In genomic region chr13:113582841-113583631, GRCh38 we compare ENCODE assay signal across 9 cellular contexts. TPM values are rescaled to one million over a fixed set of nuclear protein-coding genes. Genes with fewer than 3 reads are reported as not detected.
DNase-seq lines count a peak whose midpoint lies in the region; ATAC-seq and TF ChIP-seq lines count a peak whose summit lies in the region.
"Had no signal": no experiment of that assay in that cellular context is flagged by ENCODE, and none has a peak within 500 bp of the region (broad histone marks: within the 10 kb centered on the region; RNA-seq: fewer than 3 reads in every experiment).

No MANE protein-coding gene starts in this region.

- peak overlapping the region; percentile 83 for H2BK15ac ChIP-seq in neuronal stem cell (ENCODE audit: low read length)

- no peak overlapping the region for H4K91ac ChIP-seq in neuronal stem cell (ENCODE audit: low read depth, low read length, poor library complexity)

- H3K4me1 ChIP-seq in OCI-LY3 (ENCODE audit: low read length) = peaks cover 15% of the 10 kb centered on the region
- H3K4me1 ChIP-seq in endodermal cell (ENCODE audit: control insufficient read depth, insufficient read depth, low read length) = no peaks in the 10 kb centered on the region
- H3K4me1 ChIP-seq in neuronal stem cell (ENCODE audit: control insufficient read depth in 2 of 2, insufficient read depth in 1 of 2, low read depth in 1 of 2, low read length in 2 of 2) = peaks cover 9% of the 10 kb centered on the region in 2 donors

- peaks cover 9% of the 10 kb centered on the region for H3K4me1 Mint-ChIP-seq in endodermal cell

- peak overlapping the region; percentile 37 for H3K4me3 Mint-ChIP-seq in endodermal cell

- H2AK5ac ChIP-seq in neuronal stem cell (ENCODE audit: low read depth, low read length) = peak overlapping the region; percentile 77

- 94 to 96% methylated on average over 22 to 37 of the region's 38 CpGs for WGBS in endodermal cell (ENCODE audit: insufficient coverage in 1 of 2, insufficient read length in 1 of 2), 2 experiments
- no CpG with 5 or more reads among the region's 38 CpGs for WGBS in neuronal stem cell (ENCODE audit: extremely low coverage in 2 of 2, insufficient read length in 2 of 2, insufficient replicate concordance in 1 of 2), 2 donors

- H3K9ac ChIP-seq in OCI-LY3 (ENCODE audit: low read length) (no peak overlapping the region), endodermal cell (ENCODE audit: extremely low read depth, low read length, poor library complexity, severe bottlenecking) (no peak overlapping the region), neuronal stem cell (ENCODE audit: low read depth, low read length, poor library complexity) (no peak overlapping the region)

- peaks cover 16% of the 10 kb centered on the region for H3K36me3 Mint-ChIP-seq in endodermal cell (ENCODE audit: low read depth)

- peak overlapping the region; percentile 40 for H3K18ac ChIP-seq in neuronal stem cell (ENCODE audit: low read length)

- H3K27me3 Mint-ChIP-seq in endodermal cell (ENCODE audit: insufficient read depth) = no peaks in the 10 kb centered on the region

- H3K23ac ChIP-seq in neuronal stem cell (ENCODE audit: low read depth, low read length, poor library complexity) = no peak overlapping the region

- H3K79me2 ChIP-seq in OCI-LY3 (ENCODE audit: low read length) = peaks cover 39% of the 10 kb centered on the region

- CTCF ChIA-PET in GM10248 (lab: Yijun Ruan, JAX) = no interaction called here

- no peaks in the 10 kb centered on the region for H3K27me3 ChIP-seq in OCI-LY3 (ENCODE audit: low read depth, low read length)
- H3K27me3 ChIP-seq in endodermal cell (ENCODE audit: control insufficient read depth, insufficient read depth, low read length, poor library complexity, severe bottlenecking) = no peaks in the 10 kb centered on the region
- H3K27me3 ChIP-seq in neuronal stem cell (ENCODE audit: control insufficient read depth in 3 of 3, insufficient read depth in 3 of 3, low read depth in 1 of 3, low read length in 3 of 3) = no peaks in the 10 kb centered on the region

- peaks cover 18% of the 10 kb centered on the region for H3K36me3 ChIP-seq in OCI-LY3 (replicated peaks; ENCODE audit: low read depth, low read length)
- peaks cover 19% of the 10 kb centered on the region for H3K36me3 ChIP-seq in endodermal cell (ENCODE audit: control insufficient read depth, insufficient read depth, low read length)
- H3K36me3 ChIP-seq in neuronal stem cell (replicated peaks in 1 of 2; ENCODE audit: control insufficient read depth in 2 of 2, insufficient read depth in 2 of 2, low read length in 2 of 2) = peaks cover 10 to 24% of the 10 kb centered on the region in 2 donors

- H3K4ac ChIP-seq in neuronal stem cell (ENCODE audit: low read length) = no peak overlapping the region

- H3K4me3 ChIP-seq in OCI-LY3 (ENCODE audit: low read length) = peak overlapping the region; percentile 51; the same call in 1 of the 2 replicates
- no peak overlapping the region for H3K4me3 ChIP-seq in endodermal cell (ENCODE audit: low read length)
- peak overlapping the region in 1 of 2 donors; percentile 34 for H3K4me3 ChIP-seq in neuronal stem cell (ENCODE audit: low read length in 2 of 2)

- no peak overlapping the region for H3K27ac Mint-ChIP-seq in endodermal cell

- H4K20me1 ChIP-seq in OCI-LY3 (ENCODE audit: insufficient read depth, low read length) = peaks cover 22% of the 10 kb centered on the region

- POLR2A ChIA-PET in GM10248 (lab: Yijun Ruan, JAX) = no interaction called here

- H2BK5ac ChIP-seq in neuronal stem cell (ENCODE audit: low read length) = no peak overlapping the region

- no peak overlapping the region for H4K8ac ChIP-seq in neuronal stem cell (ENCODE audit: low read depth, low read length)

- no peak overlapping the region for H3K27ac ChIP-seq in OCI-LY3 (ENCODE audit: low read length)
- H3K27ac ChIP-seq in endodermal cell (ENCODE audit: low read depth, low read length) = no peak overlapping the region
- H3K27ac ChIP-seq in neuronal stem cell (replicated peaks; ENCODE audit: low read length) = no peak overlapping the region

- in situ Hi-C loops in GM13976 (cut with MboI; ENCODE audit: low sequenced_read_pairs, unreplicated experiment) = no loop called here

- no peak overlapping the region for H2BK120ac ChIP-seq in neuronal stem cell (ENCODE audit: low read depth, low read length)

- DNase-seq in GM13976 (ENCODE audit: low spot score) (peak; percentile 9), endodermal cell (peak; percentile 46), neuronal stem cell (ENCODE audit: low spot score) (no peak), GM10248 (ENCODE audit: extremely low spot score) (no peak), SIG-M5 treated with dmso at 0.1 percent for 504 hours (lab: John Stamatoyannopoulos, UW; ENCODE audit: unreplicated experiment) (no peak)
- no peak for DNase-seq in effector CD8-positive, alpha-beta T cell (lab: John Stamatoyannopoulos, UW)
- DNase-seq: NCI-H1105 treated with DMSO at 0.1 percent for 48 hours had no signal

- no peaks in the 10 kb centered on the region for H3K9me3 ChIP-seq in OCI-LY3 (ENCODE audit: insufficient read depth, low read length)
- no peaks in the 10 kb centered on the region for H3K9me3 ChIP-seq in endodermal cell (ENCODE audit: control insufficient read depth, low read length)
- H3K9me3 ChIP-seq in neuronal stem cell (replicated peaks in 1 of 2; ENCODE audit: control insufficient read depth in 2 of 2, insufficient read depth in 1 of 2, low read depth in 1 of 2, low read length in 2 of 2) = no peaks in the 10 kb centered on the region

- no peaks in the 10 kb centered on the region for H3K9me3 Mint-ChIP-seq in endodermal cell

- H2BK12ac ChIP-seq in neuronal stem cell (ENCODE audit: low read length) = no peak overlapping the region

- H3K14ac ChIP-seq in neuronal stem cell (ENCODE audit: low read length) = peak overlapping the region; percentile 76

- ATAC-seq in HG03354 (IDR thresholded peaks at IDR 0.05; ENCODE audit: poor library complexity, severe bottlenecking, unreplicated experiment) = no peak

- TF ChIP-seq CTCF in GM13976 (IDR thresholded peaks at IDR 0.05; ENCODE audit: borderline replicate concordance, control extremely low read depth, extremely low read depth, insufficient read depth, missing control alignments) (no peak), OCI-LY3 (IDR thresholded peaks at IDR 0.05; ENCODE audit: low read depth, low read length) (no peak), endodermal cell (conservative IDR thresholded peaks at IDR 0.05) (no peak), GM10248 (IDR thresholded peaks at IDR 0.05; ENCODE audit: control extremely low read depth, extremely low read depth, low read depth, missing control alignments) (no peak)

- H3K79me1 ChIP-seq in neuronal stem cell (ENCODE audit: low read depth, low read length) = peaks cover 6% of the 10 kb centered on the region

- H2AFZ ChIP-seq in OCI-LY3 (ENCODE audit: low read depth, low read length) = no peak overlapping the region
- H2AFZ ChIP-seq in neuronal stem cell (ENCODE audit: low read length) = no peak overlapping the region

- peak overlapping the region; percentile 43 for H3K4me2 ChIP-seq in OCI-LY3 (ENCODE audit: low read length)
- no peak overlapping the region for H3K4me2 ChIP-seq in neuronal stem cell (ENCODE audit: insufficient read depth, low read length, poor library complexity, severe bottlenecking)

RNA-seq across cellular contexts. Expression of gene TFDP1, which starts 1.5 kb away (rescaled TPM):
- 10 to 100 TPM; 74.8 to 76.1 TPM for total RNA-seq in endodermal cell
- 84.3 TPM for polyA plus RNA-seq in endodermal cell (2013, experiment 1 of 2)
- 82.9 TPM for polyA plus RNA-seq in endodermal cell (2013, experiment 2 of 2)
- 74.2 TPM for polyA plus RNA-seq in neuronal stem cell (2013, experiment 1 of 2)
- 75.8 TPM for polyA plus RNA-seq in neuronal stem cell (2013, experiment 2 of 2)

Comparison
In these comparisons a context has a peak if more than half of its experiments do, and no peak if none do; other contexts are left out.
1. DNase-seq: peak in GM13976 (single experiment) and endodermal cell (single experiment); none in neuronal stem cell (single experiment), GM10248 (single experiment), SIG-M5 treated with dmso at 0.1 percent for 504 hours (single experiment) and effector CD8-positive, alpha-beta T cell (single experiment).